In genomic region chr19:48645652-48646191, GRCh38 we compare ENCODE assay signal across 8 cellular contexts. TPM values are rescaled to one million over a fixed set of nuclear protein-coding genes. Genes with fewer than 3 reads are reported as not detected.
DNase-seq lines count a peak whose midpoint lies in the region; TF ChIP-seq lines count a peak whose summit lies in the region.

Gene CA11, minus strand, starts transcription at chr19:48646187. Its CDS starts 555 bp downstream, at chr19:48645632.

- peak within 1 kb of the TSS; percentile 63 for H3K4me3 ChIP-seq in mesendoderm (ENCODE audit: low read length)

- H3K4me1 ChIP-seq in mesendoderm (ENCODE audit: control insufficient read depth, low read depth, low read length) = no peaks in the 10 kb centered on the region

- no peaks in the 10 kb centered on the region for H3K9me3 Mint-ChIP-seq in type B pancreatic cell

- H3K9ac ChIP-seq in mesendoderm (ENCODE audit: low read length) = peak within 1 kb of the TSS; percentile 69

- peaks cover 19% of the 10 kb centered on the region for H3K4me1 Mint-ChIP-seq in type B pancreatic cell (ENCODE audit: unreplicated experiment)

- H3K79me2 ChIP-seq in mesendoderm (ENCODE audit: control insufficient read depth, insufficient read depth, low read length) = no peaks in the 10 kb centered on the region

- H3K27me3 Mint-ChIP-seq in type B pancreatic cell = no peaks in the 10 kb centered on the region

- H3K23ac ChIP-seq in mesendoderm (ENCODE audit: low read length) = no peak within 1 kb of the TSS

- H2BK5ac ChIP-seq in mesendoderm (ENCODE audit: low read length) = peak within 1 kb of the TSS; percentile 74

- no peak within 1 kb of the TSS for H4K5ac ChIP-seq in mesendoderm (ENCODE audit: low read length)

- no peaks in the 10 kb centered on the region for H3K79me1 ChIP-seq in mesendoderm (ENCODE audit: low read length)

- no peaks in the 10 kb centered on the region for H3K36me3 ChIP-seq in mesendoderm (ENCODE audit: control insufficient read depth, insufficient read depth, low read length)

- no peak within 1 kb of the TSS for H2AK5ac ChIP-seq in mesendoderm (ENCODE audit: low read length)

- peak within 1 kb of the TSS; percentile 2 for H2BK120ac ChIP-seq in mesendoderm (ENCODE audit: low read depth, low read length)

- peak within 1 kb of the TSS; percentile 97 for H3K4me3 Mint-ChIP-seq in type B pancreatic cell

- H4K8ac ChIP-seq in mesendoderm (ENCODE audit: low read depth, low read length) = no peak within 1 kb of the TSS

- TF ChIP-seq CTCF in type B pancreatic cell (conservative IDR thresholded peaks at IDR 0.05) = no peak

- in situ Hi-C loops in G401 (cut with HindIII; ENCODE audit: low sequenced_read_pairs) = no loop called here

- no CpG with 5 or more reads among the region's 9 CpGs for WGBS in mesendoderm (ENCODE audit: extremely low coverage, insufficient coverage, low lambda C conversion rate)

- no peak within 1 kb of the TSS for H2BK15ac ChIP-seq in mesendoderm (replicated peaks; ENCODE audit: low read depth)

- H3K27me3 ChIP-seq in mesendoderm (ENCODE audit: insufficient read depth, low read length, poor library complexity) = no peaks in the 10 kb centered on the region

- H3K56ac ChIP-seq in mesendoderm (ENCODE audit: low read length) = peak within 1 kb of the TSS; percentile 79

- no peaks in the 10 kb centered on the region for H3K36me3 Mint-ChIP-seq in type B pancreatic cell

- peak within 1 kb of the TSS; percentile 72 for H3K27ac Mint-ChIP-seq in type B pancreatic cell

- H3K27ac ChIP-seq in cingulate gyrus (ENCODE audit: low read depth, low read length) = peak within 1 kb of the TSS; percentile 91
- peak within 1 kb of the TSS; percentile 55 for H3K27ac ChIP-seq in mesendoderm (ENCODE audit: low read depth, low read length)

- peak within 1 kb of the TSS; percentile 78 for H3K18ac ChIP-seq in mesendoderm (ENCODE audit: low read length)

- peak within 1 kb of the TSS; percentile 96 for H3K4me2 ChIP-seq in mesendoderm (ENCODE audit: low read length)

- H3K4ac ChIP-seq in mesendoderm (ENCODE audit: low read depth, low read length) = no peak within 1 kb of the TSS

- DNase-seq in G401 (ENCODE audit: low spot score) (no peak), NCI-H748 (lab: John Stamatoyannopoulos, UW; ENCODE audit: unreplicated experiment) (peak; percentile 74), mesendoderm (peak; percentile 93), type B pancreatic cell (ENCODE audit: extremely low spot score, unreplicated experiment) (no peak), NOMO-1 (lab: John Stamatoyannopoulos, UW; ENCODE audit: unreplicated experiment in 2 of 2) (no peak), GDM1 (lab: John Stamatoyannopoulos, UW) (no peak), SIG-M5 treated with dmso at 0.1 percent for 504 hours (lab: John Stamatoyannopoulos, UW; ENCODE audit: unreplicated experiment) (no peak)

RNA-seq across cellular contexts. Expression of gene CA11, which starts in this region (rescaled TPM):
- total RNA-seq in G401 (2014; rRNA removed; shearing (Covaris generic)) = 103 TPM in 2 replicates
- 29.3 TPM for polyA plus RNA-seq in mesendoderm (2013, experiment 1 of 2)
- polyA plus RNA-seq in mesendoderm (2013, experiment 2 of 2) = 31.9 TPM
- total RNA-seq in type B pancreatic cell (ENCODE audit: low replicate concordance) = 13.8 and 43.3 TPM in 2 replicates

Comparison
In these comparisons a context has a peak if more than half of its experiments do, and no peak if none do; other contexts are left out.
1. DNase-seq: peak in NCI-H748 (single experiment) and mesendoderm (single experiment); none in G401 (single experiment), type B pancreatic cell (single experiment), NOMO-1 (0 of 2), GDM1 (single experiment) and SIG-M5 treated with dmso at 0.1 percent for 504 hours (single experiment).